Comparison of ENCODE assay signal across 25 cellular contexts in genomic region chr9:86329649-86330048, GRCh38. TPM values are rescaled to one million over a fixed set of nuclear protein-coding genes. Genes with fewer than 3 reads are reported as not detected.
DNase-seq lines count a peak whose midpoint lies in the region; ATAC-seq and TF ChIP-seq lines count a peak whose summit lies in the region.
"Had no signal": no experiment of that assay in that cellular context is flagged by ENCODE, and none has a peak within 500 bp of the region (broad histone marks: within the 10 kb centered on the region; RNA-seq: fewer than 3 reads in every experiment).

No MANE protein-coding gene starts in this region.

- TF ChIP-seq POLR2A in IMR-90 (IDR thresholded peaks at IDR 0.05; ENCODE audit: low read depth, low read length) = no peak
- TF ChIP-seq POLR2A in adrenal gland (IDR thresholded peaks at IDR 0.05) = no peak

- H2BK5ac ChIP-seq in IMR-90 (ENCODE audit: low read depth, low read length, poor library complexity, severe bottlenecking) = no peak overlapping the region

- no peak overlapping the region for H3K4ac ChIP-seq in IMR-90 (ENCODE audit: low read depth, low read length)

- H3K27me3 Mint-ChIP-seq in activated CD8-positive, alpha-beta memory T cell treated with anti-CD3 and anti-CD28 coated beads, Interleukin-2, amount 10 ng/mL, durations not matched to agents 7 days and 5 days = no peaks in the 10 kb centered on the region
- no peaks in the 10 kb centered on the region for H3K27me3 Mint-ChIP-seq in nephron progenitor cell (ENCODE audit: low read depth, poor library complexity)
- H3K27me3 Mint-ChIP-seq: B cell had no signal

- no TSS peak for BruUV-seq in IMR-90 (replicated peaks; lab: Mats Ljungman, UMichigan)

- H4K5ac ChIP-seq in IMR-90 (ENCODE audit: low read depth, low read length) = no peak overlapping the region

- DNase-seq in activated CD8-positive, alpha-beta memory T cell treated with anti-CD3 and anti-CD28 coated beads, Interleukin-2, amount 10 ng/mL, durations not matched to agents 7 days and 5 days = no peak
- DNase-seq in activated CD8-positive, alpha-beta memory T cell treated with anti-CD3 and anti-CD28 coated beads for 24 hours = no peak
- DNase-seq in IMR-90 = peak; percentile 45
- DNase-seq in astrocyte of the spinal cord (ENCODE audit: low read depth, low spot score) = peak; percentile 22
- DNase-seq in nephron progenitor cell = no peak
- DNase-seq in BE2C = no peak
- no peak for DNase-seq in dermis blood vessel endothelial cell
- no peak for DNase-seq in adrenal gland
- DNase-seq: activated CD4-positive, alpha-beta T cell treated with anti-CD3 and anti-CD28 coated beads, Interleukin-2, amount 50 U/mL, for 1 hour; COR-L47; DMS79 treated with DMSO at 0.1 percent for 48 hours; heart right ventricle; left colon; mesendoderm; MG63; NCI-H2081; NCI-H446; retina; stimulated activated CD4-positive, alpha-beta T cell treated with anti-CD3 and anti-CD28 coated beads, Interleukin-2, amount 100 ng/mL, for 24 hours; uterus had no signal

- no peak for ATAC-seq in activated CD8-positive, alpha-beta memory T cell treated with anti-CD3 and anti-CD28 coated beads, Interleukin-2, amount 10 ng/mL, durations not matched to agents 7 days and 5 days
- ATAC-seq in IMR-90 (ENCODE audit: low read depth) = peak; percentile 56; the same call in 1 of the 2 replicates
- ATAC-seq: heart right ventricle, left colon had no signal

- H3K23ac ChIP-seq in IMR-90 (ENCODE audit: low read depth, low read length) = no peak overlapping the region

- H3K79me1 ChIP-seq in IMR-90 (ENCODE audit: low read depth in 1 of 2, low read length in 2 of 2) = peaks cover 8 to 13% of the 10 kb centered on the region in 2 experiments; a peak in 3 of 4 replicates

- H3K27ac ChIP-seq in IMR-90 (ENCODE audit: insufficient read depth, low read length) (no peak overlapping the region), adrenal gland (no peak overlapping the region)
- H3K27ac ChIP-seq: epithelial cell of prostate, heart right ventricle, SK-N-MC, uterus, VCaP had no signal

- no peak overlapping the region for H3K4me2 ChIP-seq in IMR-90 (ENCODE audit: low read depth, low read length)
- H3K4me2 ChIP-seq: smooth muscle cell had no signal

- H3K18ac ChIP-seq in IMR-90 (ENCODE audit: low read depth, low read length) = no peak overlapping the region

- peaks cover 27% of the 10 kb centered on the region for H3K36me3 ChIP-seq in IMR-90 (ENCODE audit: control insufficient read depth, insufficient read depth, low read length)
- peaks cover 21% of the 10 kb centered on the region for H3K36me3 ChIP-seq in BE2C
- H3K36me3 ChIP-seq in adrenal gland (replicated peaks in 1 of 2) = peaks cover 0 to 36% of the 10 kb centered on the region in 2 donors
- H3K36me3 ChIP-seq: uterus had no signal

- TF ChIP-seq CTCF in IMR-90 (conservative IDR thresholded peaks at IDR 0.05; ENCODE audit: low read depth, low read length) (no peak), astrocyte of the spinal cord (IDR thresholded peaks at IDR 0.05; ENCODE audit: low read depth, low read length) (no peak), nephron progenitor cell (IDR thresholded peaks at IDR 0.05) (no peak), BE2C (IDR thresholded peaks at IDR 0.05; ENCODE audit: low read depth, low read length) (no peak), adrenal gland (IDR thresholded peaks at IDR 0.05) (no peak)

- H2AK9ac ChIP-seq in IMR-90 (replicated peaks; ENCODE audit: low read depth, low read length, poor library complexity) = no peak overlapping the region

- no peak overlapping the region for H3K14ac ChIP-seq in IMR-90 (replicated peaks; ENCODE audit: low read depth, low read length)

- no peak overlapping the region for H2BK15ac ChIP-seq in IMR-90 (ENCODE audit: low read depth, low read length)

- no peak overlapping the region for H2BK120ac ChIP-seq in IMR-90 (ENCODE audit: low read depth, low read length)

- peaks cover 8% of the 10 kb centered on the region for H3K4me1 ChIP-seq in IMR-90 (ENCODE audit: control insufficient read depth, insufficient read depth, low read length)
- no peaks in the 10 kb centered on the region for H3K4me1 ChIP-seq in BE2C
- H3K4me1 ChIP-seq in adrenal gland (replicated peaks in 1 of 2) = peaks cover under 1 to 15% of the 10 kb centered on the region in 2 donors
- H3K4me1 ChIP-seq: heart right ventricle, uterus had no signal

- in situ Hi-C loops in IMR-90 (cut with MboI; ENCODE audit: low sequenced_read_pairs) = no loop called here
- in situ Hi-C loops in astrocyte of the spinal cord (cut with HindIII; ENCODE audit: low sequenced_read_pairs) = no loop called here

- no peak overlapping the region for H2AK5ac ChIP-seq in IMR-90 (ENCODE audit: low read depth, low read length)

- POLR2A ChIA-PET in IMR-90 (lab: Charles Lee; ENCODE audit: unreplicated experiment) = no interaction called here

- H3K56ac ChIP-seq in IMR-90 (ENCODE audit: extremely low read depth, insufficient read depth, low read length) = no peak overlapping the region

- H2AFZ ChIP-seq in IMR-90 (replicated peaks; ENCODE audit: low read length, poor library complexity) = no peak overlapping the region

- no CpG with 5 or more reads among the region's 1 CpG for WGBS in IMR-90 (ENCODE audit: extremely low coverage in 2 of 2, insufficient read length in 1 of 2), 2 experiments
- 79 to 91% (median 87%) methylated on average over 1 of the region's 1 CpG for WGBS in adrenal gland, 4 donors

- H3K4me1 Mint-ChIP-seq in activated CD8-positive, alpha-beta memory T cell treated with anti-CD3 and anti-CD28 coated beads, Interleukin-2, amount 10 ng/mL, durations not matched to agents 7 days and 5 days = no peaks in the 10 kb centered on the region
- no peaks in the 10 kb centered on the region for H3K4me1 Mint-ChIP-seq in nephron progenitor cell

- dilution Hi-C loops in IMR-90 (cut with HindIII; ENCODE audit: low sequenced_read_pairs, unreplicated experiment) = no loop called here

- no peak overlapping the region for H4K91ac ChIP-seq in IMR-90 (ENCODE audit: insufficient read depth, low read depth, low read length)

- H2BK20ac ChIP-seq in IMR-90 (ENCODE audit: low read depth, low read length) = no peak overlapping the region

- H3K27me3 ChIP-seq in IMR-90 (ENCODE audit: control insufficient read depth, insufficient read depth, low read length) = no peaks in the 10 kb centered on the region
- no peaks in the 10 kb centered on the region for H3K27me3 ChIP-seq in BE2C
- H3K27me3 ChIP-seq in adrenal gland = no peaks in the 10 kb centered on the region
- H3K27me3 ChIP-seq: heart right ventricle, MG63, uterus had no signal

- peak overlapping the region; percentile 11 for H3K27ac Mint-ChIP-seq in activated CD8-positive, alpha-beta memory T cell treated with anti-CD3 and anti-CD28 coated beads, Interleukin-2, amount 10 ng/mL, durations not matched to agents 7 days and 5 days
- peak overlapping the region; percentile 15 for H3K27ac Mint-ChIP-seq in nephron progenitor cell
- H3K27ac Mint-ChIP-seq: B cell had no signal

- no peak overlapping the region for H4K8ac ChIP-seq in IMR-90 (ENCODE audit: low read depth in 2 of 2, low read length in 2 of 2)

- intact Hi-C loops in IMR-90 (cut with micrococcal nuclease) (no loop called here), adrenal gland (cut with DNase I) (no loop called here)

- no peaks in the 10 kb centered on the region for H3K9me1 ChIP-seq in IMR-90 (ENCODE audit: insufficient read depth, low read length)

- H3K9me3 Mint-ChIP-seq in activated CD8-positive, alpha-beta memory T cell treated with anti-CD3 and anti-CD28 coated beads, Interleukin-2, amount 10 ng/mL, durations not matched to agents 7 days and 5 days (ENCODE audit: low read depth) = no peaks in the 10 kb centered on the region
- no peaks in the 10 kb centered on the region for H3K9me3 Mint-ChIP-seq in nephron progenitor cell

- no peaks in the 10 kb centered on the region for H4K20me1 ChIP-seq in IMR-90 (ENCODE audit: insufficient read depth, low read length)

- H3K9me3 ChIP-seq in IMR-90 (ENCODE audit: control insufficient read depth, insufficient read depth, low read length) = no peaks in the 10 kb centered on the region
- no peaks in the 10 kb centered on the region for H3K9me3 ChIP-seq in BE2C
- no peaks in the 10 kb centered on the region for H3K9me3 ChIP-seq in adrenal gland (replicated peaks in 1 of 3)
- H3K9me3 ChIP-seq: heart right ventricle, MG63, uterus had no signal

- peaks cover 69% of the 10 kb centered on the region for H3K36me3 Mint-ChIP-seq in activated CD8-positive, alpha-beta memory T cell treated with anti-CD3 and anti-CD28 coated beads, Interleukin-2, amount 10 ng/mL, durations not matched to agents 7 days and 5 days
- H3K36me3 Mint-ChIP-seq in nephron progenitor cell (ENCODE audit: low read depth) = peaks cover 61% of the 10 kb centered on the region

- CTCF ChIA-PET in activated CD8-positive, alpha-beta memory T cell treated with anti-CD3 and anti-CD28 coated beads, Interleukin-2, amount 10 ng/mL, durations not matched to agents 7 days and 5 days (lab: Charles Lee) = interaction anchor here (0.7 kb wide), 1 partner anchor 8 kb away, joined by 3 read pairs; no protein-coding TSS in a partner anchor
- CTCF ChIA-PET in IMR-90 (lab: Yijun Ruan, JAX) = no interaction called here

- H3K4me3 ChIP-seq in IMR-90 (ENCODE audit: insufficient read depth, low read depth, low read length) (no peak overlapping the region), astrocyte of the spinal cord (ENCODE audit: low read depth, low read length) (no peak overlapping the region), BE2C (ENCODE audit: low read depth, low read length) (no peak overlapping the region), adrenal gland (no peak overlapping the region)
- H3K4me3 ChIP-seq: heart right ventricle, MG63, SK-N-MC, smooth muscle cell, uterus had no signal

- no peak overlapping the region for H3K9ac ChIP-seq in IMR-90 (ENCODE audit: low read depth, low read length)

- no peak overlapping the region for H3K4me3 Mint-ChIP-seq in activated CD8-positive, alpha-beta memory T cell treated with anti-CD3 and anti-CD28 coated beads, Interleukin-2, amount 10 ng/mL, durations not matched to agents 7 days and 5 days
- no peak overlapping the region for H3K4me3 Mint-ChIP-seq in nephron progenitor cell
- H3K4me3 Mint-ChIP-seq: B cell had no signal

- no peak for TF ChIP-seq RAD21 in IMR-90 (IDR thresholded peaks at IDR 0.05; ENCODE audit: low read length)

RNA-seq across cellular contexts. Expression of gene TUT7, which starts 24.6 kb away (rescaled TPM):
- total RNA-seq in activated CD8-positive, alpha-beta memory T cell treated with anti-CD3 and anti-CD28 coated beads, Interleukin-2, amount 10 ng/mL, durations not matched to agents 7 days and 5 days = 10 to 100 TPM; 44.9 to 46.7 TPM
- 33.3 and 58.3 TPM in 2 replicates for total RNA-seq in IMR-90 (2012; rRNA removed)
- 13.3 and 14.4 TPM in 2 replicates for polyA plus RNA-seq in IMR-90 (2012; rRNA removed)
- polyA plus RNA-seq in IMR-90 (2012; cell fraction: cytosol; rRNA removed) = 1.1 and 3.5 TPM in 2 replicates
- polyA plus RNA-seq in IMR-90 (2012; cell fraction: nucleus; rRNA removed; ENCODE audit: low replicate concordance) = 1.2 and 18.6 TPM in 2 replicates
- 10.3 TPM for polyA plus RNA-seq in BE2C (2012; ENCODE audit: insufficient read depth, insufficient read length, low read depth)
- 27.2 and 28.4 TPM in 2 replicates for total RNA-seq in dermis blood vessel endothelial cell
- total RNA-seq in adrenal gland = 10 to 100 TPM; 12.7 to 51.7 (median 28.9) TPM
- polyA plus RNA-seq in adrenal gland = 10 to 100 TPM; 15.4 to 28.6 (median 19.8) TPM

RNA-seq across cellular contexts. Expression of gene ISCA1, which starts 47.3 kb away (rescaled TPM):
- total RNA-seq in activated CD8-positive, alpha-beta memory T cell treated with anti-CD3 and anti-CD28 coated beads, Interleukin-2, amount 10 ng/mL, durations not matched to agents 7 days and 5 days = 10 to 100 TPM; 16.3 to 20.0 TPM
- total RNA-seq in IMR-90 (2012; rRNA removed) = 14.7 and 26.4 TPM in 2 replicates
- polyA plus RNA-seq in IMR-90 (2012; rRNA removed) = 14.0 and 15.1 TPM in 2 replicates
- 3.7 and 4.1 TPM in 2 replicates for polyA plus RNA-seq in IMR-90 (2012; cell fraction: cytosol; rRNA removed)
- 2.8 and 14.3 TPM in 2 replicates for polyA plus RNA-seq in IMR-90 (2012; cell fraction: nucleus; rRNA removed; ENCODE audit: low replicate concordance)
- 23.6 TPM for polyA plus RNA-seq in BE2C (2012; ENCODE audit: insufficient read depth, insufficient read length, low read depth)
- total RNA-seq in dermis blood vessel endothelial cell = 28.9 and 30.3 TPM in 2 replicates
- total RNA-seq in adrenal gland = 10 to 100 TPM; 42.8 to 70.0 (median 50.7) TPM
- polyA plus RNA-seq in adrenal gland = 100 to 1,000 TPM in 1 of 3 donors, 10 to 100 TPM in 2; 16.3 to 128 (median 27.4) TPM

Comparison
In these comparisons a context has a peak if more than half of its experiments do, and no peak if none do; other contexts are left out.
1. DNase-seq: peak in IMR-90 (single experiment) and astrocyte of the spinal cord (single experiment); none in activated CD8-positive, alpha-beta memory T cell treated with anti-CD3 and anti-CD28 coated beads, Interleukin-2, amount 10 ng/mL, durations not matched to agents 7 days and 5 days (single experiment), activated CD8-positive, alpha-beta memory T cell treated with anti-CD3 and anti-CD28 coated beads for 24 hours (single experiment), nephron progenitor cell (single experiment), BE2C (single experiment), dermis blood vessel endothelial cell (single experiment) and adrenal gland (0 of 7).